ENCODE assay signal across 7 cellular contexts in the genomic region with DNA sequence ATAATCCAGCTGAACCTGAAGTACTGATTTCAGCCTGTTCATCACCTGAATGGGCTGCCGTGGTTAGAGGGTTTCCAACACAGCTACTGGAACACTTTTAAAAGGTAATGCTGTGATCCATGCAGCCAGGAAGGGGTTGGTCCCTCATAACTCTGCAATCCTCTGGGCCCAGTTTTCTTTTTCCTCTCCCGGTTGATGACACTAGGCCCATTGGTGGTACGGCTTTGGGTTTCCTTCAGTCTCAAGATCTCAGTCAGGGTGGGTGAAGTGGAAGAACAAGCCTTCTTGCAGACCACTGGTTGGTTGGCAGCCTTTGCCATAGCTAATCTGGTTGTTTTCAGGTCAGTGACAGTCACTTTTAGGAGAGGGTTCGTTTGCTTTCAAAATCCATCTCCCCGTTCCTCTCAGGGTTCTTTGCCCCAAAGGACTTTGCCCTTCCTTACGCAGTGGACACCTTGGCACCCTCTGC. TPM values are rescaled to one million over a fixed set of nuclear protein-coding genes. Genes with fewer than 3 reads are reported as not detected.
A peak's percentile ranks its signal among the peaks of the same experiment; 100 is the strongest.
DNase-seq lines count a peak whose midpoint lies in the region; ATAC-seq and FAIRE-seq lines count a peak whose summit lies in the region.

No MANE protein-coding gene starts in this region.

- peak overlapping the region; percentile 92 to 97 for H3K27ac Mint-ChIP-seq in effector memory CD8-positive, alpha-beta T cell
- H3K27ac Mint-ChIP-seq in naive thymus-derived CD8-positive, alpha-beta T cell: peak overlapping the region; percentile 88 to 97 (median 94)

- H3K27me3 ChIP-seq in HAP-1 (ENCODE audit: low read depth) (no peaks in the 10 kb centered on the region), NT2/D1 (ENCODE audit: insufficient read depth, insufficient read length) (no peaks in the 10 kb centered on the region)

- POLR2A ChIA-PET in naive thymus-derived CD8-positive, alpha-beta T cell (lab: Charles Lee): interaction anchor here (0.7 to 2.2 kb wide), 7 partner anchors 10 to 203 kb away, joined by 3 to 17 read pairs (median 8); a partner anchor contains a TSS

- peaks cover 20 to 23% of the 10 kb centered on the region in 2 donors for H3K4me1 Mint-ChIP-seq in effector memory CD8-positive, alpha-beta T cell (ENCODE audit: low read depth in 2 of 2)
- H3K4me1 Mint-ChIP-seq in naive thymus-derived CD8-positive, alpha-beta T cell: peaks cover 14 to 43% (median 36%) of the 10 kb centered on the region in 4 donors

- in situ Hi-C loops in HAP-1 (cut with MboI; ENCODE audit: low sequenced_read_pairs): no loop called here

- ATAC-seq in effector memory CD8-positive, alpha-beta T cell (replicated peaks): peak; percentile 7
- ATAC-seq in naive thymus-derived CD8-positive, alpha-beta T cell: peak in 1 of 2 donors; percentile 1

- peak overlapping the region; percentile 83 for H3K9ac ChIP-seq in NT2/D1 (ENCODE audit: insufficient read length, low read depth)

- no peaks in the 10 kb centered on the region for H3K27me3 Mint-ChIP-seq in effector memory CD8-positive, alpha-beta T cell
- no peaks in the 10 kb centered on the region for H3K27me3 Mint-ChIP-seq in naive thymus-derived CD8-positive, alpha-beta T cell

- H3K36me3 ChIP-seq in HAP-1 (replicated peaks) (peaks cover 6% of the 10 kb centered on the region; the same call in 1 of the 2 replicates), NT2/D1 (ENCODE audit: insufficient read depth, insufficient read length, low read length) (peaks cover 4% of the 10 kb centered on the region)

- H3K36me3 Mint-ChIP-seq in effector memory CD8-positive, alpha-beta T cell (ENCODE audit: insufficient read depth): peaks cover 18% of the 10 kb centered on the region
- H3K36me3 Mint-ChIP-seq in naive thymus-derived CD8-positive, alpha-beta T cell: peaks cover 0 to 2% (median 0%) of the 10 kb centered on the region in 3 donors

- no peaks in the 10 kb centered on the region for H3K9me3 Mint-ChIP-seq in effector memory CD8-positive, alpha-beta T cell
- H3K9me3 Mint-ChIP-seq in naive thymus-derived CD8-positive, alpha-beta T cell: no peaks in the 10 kb centered on the region

- no peak for DNase-seq in GM18507 (ENCODE audit: extremely low spot score, insufficient read length, low read depth)
- no peak for DNase-seq in HAP-1 (ENCODE audit: low spot score in 2 of 2)
- DNase-seq in NT2/D1 (ENCODE audit: low read depth, low spot score): no peak
- no peak for DNase-seq in effector memory CD8-positive, alpha-beta T cell
- DNase-seq in naive thymus-derived CD8-positive, alpha-beta T cell: peak in 1 of 10 donors; percentile 0
- DNase-seq in SKM-1 treated with dmso at 0.1 percent for 144 hours (lab: John Stamatoyannopoulos, UW; ENCODE audit: unreplicated experiment): no peak
- DNase-seq in NCI-H1105 treated with DMSO at 0.1 percent for 48 hours (lab: John Stamatoyannopoulos, UW): no peak

- H3K4me1 ChIP-seq in HAP-1: peaks cover 26% of the 10 kb centered on the region
- H3K4me1 ChIP-seq in NT2/D1 (ENCODE audit: insufficient read depth, insufficient read length): no peaks in the 10 kb centered on the region

- H3K4me3 Mint-ChIP-seq in effector memory CD8-positive, alpha-beta T cell: peak overlapping the region; percentile 98
- peak overlapping the region; percentile 89 to 100 (median 99) for H3K4me3 Mint-ChIP-seq in naive thymus-derived CD8-positive, alpha-beta T cell

- H3K4me3 ChIP-seq in HAP-1: peak overlapping the region; percentile 82
- H3K4me3 ChIP-seq in NT2/D1 (ENCODE audit: insufficient read length, low read depth): peak overlapping the region; percentile 78

- H3K9me3 ChIP-seq in HAP-1 (no peaks in the 10 kb centered on the region), NT2/D1 (ENCODE audit: insufficient read depth, low read length) (no peaks in the 10 kb centered on the region)

- FAIRE-seq in GM18507 (lab: Jason Lieb, UNC): peak; percentile 21

RNA-seq across cellular contexts. Expression of a gene that starts 0.5 kb away (rescaled TPM):
- total RNA-seq in naive thymus-derived CD8-positive, alpha-beta T cell: 10 to 100 TPM; 29.6 to 30.1 TPM
- polyA plus RNA-seq in naive thymus-derived CD8-positive, alpha-beta T cell: 10 to 100 TPM; 13.3 to 15.3 (median 15.1) TPM
